In genomic region chr11:32991898-32992297, GRCh38 we compare ENCODE assay signal across 27 cellular contexts.
"Had no signal": no experiment of that assay in that cellular context is flagged by ENCODE, and none has a peak within 500 bp of the region (broad histone marks: within the 10 kb centered on the region; RNA-seq: fewer than 3 reads in every experiment).

No MANE protein-coding gene starts in this region.

- FAIRE-seq: urothelium cell line had no signal

- H3K27ac ChIP-seq: stomach, suprapubic skin, testis, thoracic aorta, thyroid gland, tibial artery, tibial nerve, transverse colon, upper lobe of left lung, upper lobe of right lung, uterus, vagina had no signal

- DNase-seq: stimulated activated CD4-positive, alpha-beta T cell treated with anti-CD3 and anti-CD28 coated beads, Interleukin-2, amount 100 ng/mL, for 48 hours; stimulated activated CD4-positive, alpha-beta T cell treated with anti-CD3 and anti-CD28 coated beads, Interleukin-4, amount 100 ng/mL, for 1 hour; stimulated activated CD4-positive, alpha-beta T cell treated with anti-CD3 and anti-CD28 coated beads, Interleukin-4, amount 100 ng/mL, for 24 hours; stimulated activated CD4-positive, alpha-beta T cell treated with anti-CD3 and anti-CD28 coated beads, Interleukin-4, amount 100 ng/mL, for 4 hours; stimulated activated CD8-positive, alpha-beta memory T cell treated with anti-CD3 and anti-CD28 coated beads, Interleukin-4, amount 100 ng/mL, for 48 hours; stimulated activated naive B cell treated with anti-CD40 and anti-IgM and Interleukin-4, amounts not matched to agents 10 μg/mL and 1 μg/mL and 100 μg/mL, for 72 hours; stimulated activated naive CD4-positive, alpha-beta T cell; stimulated activated naive CD4-positive, alpha-beta T cell treated with Interleukin-2 at 50 U/mL for 16 hours; stimulated activated naive CD8-positive, alpha-beta T cell treated with anti-CD3 and anti-CD28 coated beads, Interleukin-15, amount 100 ng/mL, for 72 hours; stimulated activated naive CD8-positive, alpha-beta T cell treated with anti-CD3 and anti-CD28 coated beads, Interleukin-15, Interleukin-2, amounts not matched to agents 100 U/mL and 50 U/mL, for 24 hours; stomach; substantia nigra; testis; thyroid gland; tibial artery; transverse colon; trophoblast cell; upper lobe of left lung; upper lobe of right lung; uterus had no signal

- ATAC-seq: stimulated activated effector memory CD8-positive, alpha-beta T cell treated with anti-CD3 and anti-CD28 coated beads, Interleukin-12 subunit alpha, Interleukin-12 subunit beta, amount 100 ng/mL, for 72 hours; stimulated activated memory B cell treated with anti-CD40 and anti-IgM and Interleukin-4, amounts not matched to agents 10 μg/mL and 1 μg/mL and 100 μg/mL, for 72 hours; stimulated activated naive B cell treated with anti-CD40 and anti-IgM and Interleukin-4, amounts not matched to agents 10 μg/mL and 1 μg/mL and 100 μg/mL, for 72 hours; stimulated activated naive CD8-positive, alpha-beta T cell treated with anti-CD3 and anti-CD28 coated beads, Interleukin-15, amount 100 ng/mL, for 72 hours; stimulated activated naive CD8-positive, alpha-beta T cell treated with anti-CD3 and anti-CD28 coated beads, Interleukin-15, Interleukin-2, amounts not matched to agents 100 U/mL and 50 U/mL, for 24 hours; upper lobe of right lung had no signal

- H3K9me3 ChIP-seq: testis, thyroid gland, upper lobe of right lung, uterus, vagina had no signal

- H3K36me3 ChIP-seq: stomach, suprapubic skin, thoracic aorta, thyroid gland, tibial artery, tibial nerve, transverse colon, upper lobe of left lung, upper lobe of right lung, uterus, vagina had no signal

- H3K27me3 ChIP-seq: stomach, suprapubic skin, testis, thyroid gland, tibial artery, tibial nerve, transverse colon, upper lobe of left lung, upper lobe of right lung, uterus, vagina had no signal

- H3K4me3 ChIP-seq: stomach, suprapubic skin, testis, thoracic aorta, thyroid gland, tibial artery, tibial nerve, transverse colon, upper lobe of left lung, upper lobe of right lung, uterus, vagina had no signal

- H3K4me1 ChIP-seq: stomach, suprapubic skin, testis, thyroid gland, tibial artery, tibial nerve, upper lobe of left lung, upper lobe of right lung, uterus, vagina had no signal
